Comparison of ENCODE assay signal across 25 cellular contexts in the genomic region with DNA sequence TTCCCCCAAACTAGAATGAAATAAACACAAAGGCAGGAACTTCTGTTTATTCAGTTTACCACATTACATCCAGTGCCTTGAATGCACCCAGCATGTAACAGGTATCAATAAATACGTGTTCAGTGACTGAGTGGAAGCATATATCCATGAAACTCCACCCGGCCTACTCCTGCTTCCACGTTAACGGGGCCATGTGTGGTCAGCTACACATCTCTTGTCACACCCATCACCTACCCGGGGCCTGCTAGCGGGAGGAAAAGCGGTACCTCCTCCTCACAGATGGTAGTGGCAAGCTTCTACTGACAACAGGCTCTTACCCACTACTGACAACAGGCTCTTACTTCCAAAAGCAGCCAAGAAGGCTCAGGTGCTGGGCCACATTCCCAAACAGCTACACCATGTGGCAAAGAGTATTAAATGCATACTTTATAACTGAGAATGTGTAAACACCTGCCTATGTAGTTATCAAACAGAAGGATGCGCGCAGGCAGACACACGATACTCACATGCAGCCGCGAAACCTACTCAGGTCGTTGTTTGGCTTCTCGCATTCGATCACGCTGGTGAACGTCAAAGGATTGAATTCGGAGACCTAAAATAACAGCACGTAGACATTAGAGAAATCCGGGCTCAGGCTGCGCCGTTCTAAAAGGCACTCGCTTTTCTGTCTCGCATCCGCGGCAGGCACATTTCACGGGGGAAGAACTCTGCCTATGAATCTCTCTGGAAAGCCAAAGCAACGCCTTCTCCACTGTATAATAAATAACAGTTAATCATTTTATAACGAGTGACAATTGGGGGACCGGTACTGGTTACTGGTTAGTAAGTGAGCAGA.
A peak's percentile ranks its signal among the peaks of the same experiment; 100 is the strongest.
DNase-seq lines count a peak whose midpoint lies in the region; ATAC-seq and TF ChIP-seq lines count a peak whose summit lies in the region.
"Had no signal": no experiment of that assay in that cellular context is flagged by ENCODE, and none has a peak within 500 bp of the region (broad histone marks: within the 10 kb centered on the region; RNA-seq: fewer than 3 reads in every experiment).

No MANE protein-coding gene starts in this region.

- peaks cover 24% of the 10 kb centered on the region for H3K4me1 Mint-ChIP-seq in activated naive CD4-positive, alpha-beta T cell treated with anti-CD3 and anti-CD28 coated beads, Interleukin-2, amount 10 ng/mL, durations not matched to agents 7 days and 5 days
- H3K4me1 Mint-ChIP-seq in T-helper 2 cell treated with Interferon-gamma antibody and Interleukin-4, amounts not matched to agents 5 μg/mL and 100 μg/mL, for 36 hours (ENCODE audit: low read depth), result peaks cover 12% of the 10 kb centered on the region
- peaks cover 19 to 26% (median 19%) of the 10 kb centered on the region in 3 donors for H3K4me1 Mint-ChIP-seq in T-cell

- no peak for DNase-seq in activated naive CD4-positive, alpha-beta T cell treated with anti-CD3 and anti-CD28 coated beads, Interleukin-2, amount 50 U/mL, for 72 hours (ENCODE audit: low spot score in 2 of 2)
- no peak for DNase-seq in activated naive CD4-positive, alpha-beta T cell treated with anti-CD3 and anti-CD28 coated beads, Interleukin-2, amount 10 ng/mL, durations not matched to agents 7 days and 5 days
- DNase-seq in NCI-H524 treated with DMSO at 0.1 percent for 48 hours (lab: John Stamatoyannopoulos, UW) (peak; percentile 41), thoracic aorta (ENCODE audit: low spot score) (no peak), T-cell (no peak)
- no peak for DNase-seq in T-helper 2 cell treated with Interferon-gamma antibody and Interleukin-4, amounts not matched to agents 5 μg/mL and 100 μg/mL, for 36 hours (ENCODE audit: low spot score)
- DNase-seq: activated B cell treated with CpG ODN at 0.5 μM for 24 hours; activated CD4-positive, alpha-beta memory T cell treated with anti-CD3 and anti-CD28 coated beads for 36 hours; activated naive CD8-positive, alpha-beta T cell treated with anti-CD3 and anti-CD28 coated beads, Interleukin-2, amount 10 ng/mL, durations not matched to agents 7 days and 5 days; CD8-positive, alpha-beta memory T cell; GDM1; KG1; MM.1S; NCI-H1436 treated with DMSO at 0.1 percent for 48 hours; retina; SHP77; small intestine; stimulated activated CD4-positive, alpha-beta T cell treated with anti-CD3 and anti-CD28 coated beads, Interleukin-1b, Interleukin-23, amount 100 ng/mL, for 48 hours; stimulated activated CD8-positive, alpha-beta memory T cell treated with anti-CD3 and anti-CD28 coated beads, Interleukin-4, amount 100 ng/mL, for 48 hours; stimulated activated naive CD8-positive, alpha-beta T cell treated with anti-CD3 and anti-CD28 coated beads, Interleukin-15, amount 100 ng/mL, for 72 hours; transverse colon had no signal

- H3K4me3 ChIP-seq in gastroesophageal sphincter, result no peak overlapping the region
- no peak overlapping the region for H3K4me3 ChIP-seq in thoracic aorta
- H3K4me3 ChIP-seq: transverse colon had no signal

- no peak for TF ChIP-seq POLR2A in gastroesophageal sphincter (IDR thresholded peaks at IDR 0.05)

- no peaks in the 10 kb centered on the region for H3K9me3 Mint-ChIP-seq in activated naive CD4-positive, alpha-beta T cell treated with anti-CD3 and anti-CD28 coated beads, Interleukin-2, amount 50 U/mL, for 72 hours
- H3K9me3 Mint-ChIP-seq in activated naive CD4-positive, alpha-beta T cell treated with anti-CD3 and anti-CD28 coated beads, Interleukin-2, amount 10 ng/mL, durations not matched to agents 7 days and 5 days, result no peaks in the 10 kb centered on the region
- H3K9me3 Mint-ChIP-seq in T-helper 2 cell treated with Interferon-gamma antibody and Interleukin-4, amounts not matched to agents 5 μg/mL and 100 μg/mL, for 36 hours, result no peaks in the 10 kb centered on the region
- H3K9me3 Mint-ChIP-seq in T-cell, result no peaks in the 10 kb centered on the region
- H3K9me3 Mint-ChIP-seq: activated B cell treated with CpG ODN at 0.5 μM for 24 hours; activated CD4-positive, alpha-beta memory T cell treated with anti-CD3 and anti-CD28 coated beads for 36 hours; activated naive CD8-positive, alpha-beta T cell treated with anti-CD3 and anti-CD28 coated beads, Interleukin-2, amount 10 ng/mL, durations not matched to agents 7 days and 5 days; activated T-helper 2 cell treated with anti-CD3 and anti-CD28 coated beads, Interferon-gamma antibody, Interleukin-2, Interleukin-4, amounts not matched to agents 10 μg/mL and 5 μg/mL and 100 μg/mL, durations not matched to agents 14 hours and 24 hours and 36 hours; stimulated activated naive CD8-positive, alpha-beta T cell treated with anti-CD3 and anti-CD28 coated beads, Interleukin-15, amount 100 ng/mL, for 72 hours had no signal

- peaks cover 0 to 22% of the 10 kb centered on the region in 2 donors for H3K36me3 ChIP-seq in gastroesophageal sphincter
- H3K36me3 ChIP-seq in thoracic aorta, result peaks cover 11% of the 10 kb centered on the region
- H3K36me3 ChIP-seq: transverse colon had no signal

- no peak for ATAC-seq in activated naive CD4-positive, alpha-beta T cell treated with anti-CD3 and anti-CD28 coated beads, Interleukin-2, amount 50 U/mL, for 72 hours
- no peak for ATAC-seq in gastroesophageal sphincter
- no peak for ATAC-seq in thoracic aorta (ENCODE audit: insufficient number of reproducible peaks, low FRiP score, low read depth)
- no peak for ATAC-seq in T-cell (replicated peaks in 1 of 4)
- no peak for ATAC-seq in HG03039 (IDR thresholded peaks at IDR 0.05; ENCODE audit: unreplicated experiment)
- ATAC-seq: stimulated activated naive CD8-positive, alpha-beta T cell treated with anti-CD3 and anti-CD28 coated beads, Interleukin-15, amount 100 ng/mL, for 72 hours had no signal

- TF ChIP-seq CTCF in gastroesophageal sphincter (IDR thresholded peaks at IDR 0.05) (no peak), thoracic aorta (IDR thresholded peaks at IDR 0.05) (no peak)

- H3K36me3 Mint-ChIP-seq in activated naive CD4-positive, alpha-beta T cell treated with anti-CD3 and anti-CD28 coated beads, Interleukin-2, amount 50 U/mL, for 72 hours, result no peaks in the 10 kb centered on the region
- peaks cover 23% of the 10 kb centered on the region for H3K36me3 Mint-ChIP-seq in activated naive CD4-positive, alpha-beta T cell treated with anti-CD3 and anti-CD28 coated beads, Interleukin-2, amount 10 ng/mL, durations not matched to agents 7 days and 5 days
- peaks cover 8% of the 10 kb centered on the region for H3K36me3 Mint-ChIP-seq in T-helper 2 cell treated with Interferon-gamma antibody and Interleukin-4, amounts not matched to agents 5 μg/mL and 100 μg/mL, for 36 hours (ENCODE audit: low read depth)
- H3K36me3 Mint-ChIP-seq in T-cell, result peaks cover 21% of the 10 kb centered on the region
- H3K36me3 Mint-ChIP-seq: activated CD4-positive, alpha-beta memory T cell treated with anti-CD3 and anti-CD28 coated beads for 36 hours had no signal

- peak overlapping the region; percentile 13 to 88 for H3K27ac Mint-ChIP-seq in activated naive CD4-positive, alpha-beta T cell treated with anti-CD3 and anti-CD28 coated beads, Interleukin-2, amount 50 U/mL, for 72 hours
- H3K27ac Mint-ChIP-seq in activated naive CD4-positive, alpha-beta T cell treated with anti-CD3 and anti-CD28 coated beads, Interleukin-2, amount 10 ng/mL, durations not matched to agents 7 days and 5 days, result no peak overlapping the region
- no peak overlapping the region for H3K27ac Mint-ChIP-seq in T-helper 2 cell treated with Interferon-gamma antibody and Interleukin-4, amounts not matched to agents 5 μg/mL and 100 μg/mL, for 36 hours
- H3K27ac Mint-ChIP-seq in T-cell, result no peak overlapping the region
- H3K27ac Mint-ChIP-seq: activated B cell treated with CpG ODN at 0.5 μM for 24 hours; activated CD4-positive, alpha-beta memory T cell treated with anti-CD3 and anti-CD28 coated beads for 36 hours; activated naive CD8-positive, alpha-beta T cell treated with anti-CD3 and anti-CD28 coated beads, Interleukin-2, amount 10 ng/mL, durations not matched to agents 7 days and 5 days; activated T-helper 2 cell treated with anti-CD3 and anti-CD28 coated beads, Interferon-gamma antibody, Interleukin-2, Interleukin-4, amounts not matched to agents 10 μg/mL and 5 μg/mL and 100 μg/mL, durations not matched to agents 14 hours and 24 hours and 36 hours; B cell had no signal

- H3K27ac ChIP-seq in gastroesophageal sphincter (peak overlapping the region; percentile 80 to 88 (median 83)), thoracic aorta (peak overlapping the region; percentile 74 to 89)

- POLR2A ChIA-PET in T-cell (lab: Charles Lee), result no interaction called here

- no peak for TF ChIP-seq EP300 in gastroesophageal sphincter (IDR thresholded peaks at IDR 0.05)

- H3K27me3 ChIP-seq in gastroesophageal sphincter (no peaks in the 10 kb centered on the region), thoracic aorta (replicated peaks; ENCODE audit: insufficient read depth) (no peaks in the 10 kb centered on the region)
- H3K27me3 ChIP-seq: transverse colon had no signal

- H3K4me1 ChIP-seq in gastroesophageal sphincter (peaks cover 15 to 78% (median 26%) of the 10 kb centered on the region in 3 donors), thoracic aorta (ENCODE audit: control insufficient read depth in 1 of 2, low read depth in 2 of 2) (peaks cover 34 to 93% of the 10 kb centered on the region in 2 donors)

- H3K27me3 Mint-ChIP-seq in activated naive CD4-positive, alpha-beta T cell treated with anti-CD3 and anti-CD28 coated beads, Interleukin-2, amount 10 ng/mL, durations not matched to agents 7 days and 5 days, result no peaks in the 10 kb centered on the region
- no peaks in the 10 kb centered on the region for H3K27me3 Mint-ChIP-seq in T-helper 2 cell treated with Interferon-gamma antibody and Interleukin-4, amounts not matched to agents 5 μg/mL and 100 μg/mL, for 36 hours (ENCODE audit: low read depth)
- H3K27me3 Mint-ChIP-seq in T-cell, result no peaks in the 10 kb centered on the region
- H3K27me3 Mint-ChIP-seq: activated CD4-positive, alpha-beta memory T cell treated with anti-CD3 and anti-CD28 coated beads for 36 hours; activated naive CD8-positive, alpha-beta T cell treated with anti-CD3 and anti-CD28 coated beads, Interleukin-2, amount 10 ng/mL, durations not matched to agents 7 days and 5 days; stimulated activated naive CD8-positive, alpha-beta T cell treated with anti-CD3 and anti-CD28 coated beads, Interleukin-15, amount 100 ng/mL, for 72 hours had no signal

- CTCF ChIA-PET in activated naive CD4-positive, alpha-beta T cell treated with anti-CD3 and anti-CD28 coated beads, Interleukin-2, amount 10 ng/mL, durations not matched to agents 7 days and 5 days (lab: Charles Lee), result no interaction called here
- CTCF ChIA-PET in T-cell (lab: Charles Lee), result no interaction called here

- no peak overlapping the region for H3K4me3 Mint-ChIP-seq in activated naive CD4-positive, alpha-beta T cell treated with anti-CD3 and anti-CD28 coated beads, Interleukin-2, amount 10 ng/mL, durations not matched to agents 7 days and 5 days
- H3K4me3 Mint-ChIP-seq in T-helper 2 cell treated with Interferon-gamma antibody and Interleukin-4, amounts not matched to agents 5 μg/mL and 100 μg/mL, for 36 hours, result no peak overlapping the region
- no peak overlapping the region for H3K4me3 Mint-ChIP-seq in T-cell
- H3K4me3 Mint-ChIP-seq: activated B cell treated with CpG ODN at 0.5 μM for 24 hours; activated CD4-positive, alpha-beta memory T cell treated with anti-CD3 and anti-CD28 coated beads for 36 hours; activated naive CD8-positive, alpha-beta T cell treated with anti-CD3 and anti-CD28 coated beads, Interleukin-2, amount 10 ng/mL, durations not matched to agents 7 days and 5 days; B cell; CD8-positive, alpha-beta memory T cell; stimulated activated naive CD8-positive, alpha-beta T cell treated with anti-CD3 and anti-CD28 coated beads, Interleukin-15, amount 100 ng/mL, for 72 hours had no signal

- H3K9me3 ChIP-seq in gastroesophageal sphincter (no peaks in the 10 kb centered on the region), thoracic aorta (no peaks in the 10 kb centered on the region)
- H3K9me3 ChIP-seq: transverse colon had no signal

- WGBS in gastroesophageal sphincter (ENCODE audit: low coverage in 1 of 2), 2 donors, result 60 to 89% methylated on average over 18 to 26 of the region's 30 CpGs

Comparison
In these comparisons a context has a peak if more than half of its experiments do, and no peak if none do; other contexts are left out.
1. H3K27ac Mint-ChIP-seq: peak in activated naive CD4-positive, alpha-beta T cell treated with anti-CD3 and anti-CD28 coated beads, Interleukin-2, amount 50 U/mL, for 72 hours (2 of 2); none in activated naive CD4-positive, alpha-beta T cell treated with anti-CD3 and anti-CD28 coated beads, Interleukin-2, amount 10 ng/mL, durations not matched to agents 7 days and 5 days (single experiment), T-helper 2 cell treated with Interferon-gamma antibody and Interleukin-4, amounts not matched to agents 5 μg/mL and 100 μg/mL, for 36 hours (single experiment) and T-cell (0 of 2).